8 cellular contexts compared by ENCODE assay signal in genomic region chr9:7976167-7976755, GRCh38.
A peak's percentile ranks its signal among the peaks of the same experiment; 100 is the strongest.
DNase-seq lines count a peak whose midpoint lies in the region; ATAC-seq lines count a peak whose summit lies in the region.

No MANE protein-coding gene starts in this region.

- H3K27me3 Mint-ChIP-seq in activated CD4-positive, alpha-beta memory T cell treated with anti-CD3 and anti-CD28 coated beads for 36 hours: no peaks in the 10 kb centered on the region
- H3K27me3 Mint-ChIP-seq in natural killer cell treated with Interleukin-12 subunit alpha and Interleukin-12 subunit beta and Interleukin-15 and Interleukin-18, amount 100 ng/mL, for 72 hours: peaks cover 4 to 5% of the 10 kb centered on the region in 2 donors

- peak; percentile 3 for DNase-seq in Caki2 (ENCODE audit: low read depth)
- DNase-seq in activated CD4-positive, alpha-beta memory T cell treated with anti-CD3 and anti-CD28 coated beads for 36 hours: peak; percentile 64
- DNase-seq in natural killer cell treated with Interleukin-12 subunit alpha and Interleukin-12 subunit beta and Interleukin-15 and Interleukin-18, amount 100 ng/mL, for 72 hours (ENCODE audit: low spot score): peak; percentile 85
- DNase-seq in D341Med (ENCODE audit: low spot score): no peak
- no peak for DNase-seq in NCI-H2227 (lab: John Stamatoyannopoulos, UW; ENCODE audit: unreplicated experiment)
- no peak for DNase-seq in NCI-H1092 (lab: John Stamatoyannopoulos, UW)

- intact Hi-C loops in activated CD4-positive, alpha-beta memory T cell treated with anti-CD3 and anti-CD28 coated beads for 36 hours (cut with micrococcal nuclease): loop anchor here (1.0 to 2.0 kb wide), 7 partner anchors 41 to 453 kb away; partner anchors contain the start of gene DMAC1

- CTCF ChIA-PET in activated CD4-positive, alpha-beta memory T cell treated with anti-CD3 and anti-CD28 coated beads for 36 hours (lab: Charles Lee): no interaction called here

- peak overlapping the region; percentile 26 for H3K4me3 Mint-ChIP-seq in activated CD4-positive, alpha-beta memory T cell treated with anti-CD3 and anti-CD28 coated beads for 36 hours
- peak overlapping the region; percentile 67 for H3K4me3 Mint-ChIP-seq in natural killer cell treated with Interleukin-12 subunit alpha and Interleukin-12 subunit beta and Interleukin-15 and Interleukin-18, amount 100 ng/mL, for 72 hours

- no peaks in the 10 kb centered on the region for H3K9me3 Mint-ChIP-seq in activated CD4-positive, alpha-beta memory T cell treated with anti-CD3 and anti-CD28 coated beads for 36 hours
- no peaks in the 10 kb centered on the region for H3K9me3 Mint-ChIP-seq in natural killer cell treated with Interleukin-12 subunit alpha and Interleukin-12 subunit beta and Interleukin-15 and Interleukin-18, amount 100 ng/mL, for 72 hours

- H3K36me3 Mint-ChIP-seq in activated CD4-positive, alpha-beta memory T cell treated with anti-CD3 and anti-CD28 coated beads for 36 hours: no peaks in the 10 kb centered on the region
- no peaks in the 10 kb centered on the region for H3K36me3 Mint-ChIP-seq in natural killer cell treated with Interleukin-12 subunit alpha and Interleukin-12 subunit beta and Interleukin-15 and Interleukin-18, amount 100 ng/mL, for 72 hours

- in situ Hi-C loops in Caki2 (cut with HindIII; ENCODE audit: low pct_unique_long_range_greater_than_20kb, low sequenced_read_pairs): no loop called here

- POLR2A ChIA-PET in activated CD4-positive, alpha-beta memory T cell treated with anti-CD3 and anti-CD28 coated beads for 36 hours (lab: Charles Lee): no interaction called here

- peaks cover 63% of the 10 kb centered on the region for H3K4me1 Mint-ChIP-seq in activated CD4-positive, alpha-beta memory T cell treated with anti-CD3 and anti-CD28 coated beads for 36 hours (ENCODE audit: low read depth)
- H3K4me1 Mint-ChIP-seq in natural killer cell treated with Interleukin-12 subunit alpha and Interleukin-12 subunit beta and Interleukin-15 and Interleukin-18, amount 100 ng/mL, for 72 hours (ENCODE audit: low read depth in 2 of 2): peaks cover 42 to 70% of the 10 kb centered on the region in 2 donors

- ATAC-seq in GM21367 (IDR thresholded peaks at IDR 0.05; ENCODE audit: unreplicated experiment): peak; percentile 98
- ATAC-seq in HG03575 (IDR thresholded peaks at IDR 0.05; ENCODE audit: extremely low read depth, insufficient number of reproducible peaks, low FRiP score, unreplicated experiment): peak; percentile 98
- peak; percentile 98 to 99 for ATAC-seq in natural killer cell treated with Interleukin-12 subunit alpha and Interleukin-12 subunit beta and Interleukin-15 and Interleukin-18, amount 100 ng/mL, for 72 hours

- H3K27ac Mint-ChIP-seq in activated CD4-positive, alpha-beta memory T cell treated with anti-CD3 and anti-CD28 coated beads for 36 hours: peak overlapping the region; percentile 84
- H3K27ac Mint-ChIP-seq in natural killer cell treated with Interleukin-12 subunit alpha and Interleukin-12 subunit beta and Interleukin-15 and Interleukin-18, amount 100 ng/mL, for 72 hours: peak overlapping the region; percentile 71 to 90

Comparison
In these comparisons a context has a peak if more than half of its experiments do, and no peak if none do; other contexts are left out.
1. DNase-seq: peak in Caki2 (single experiment), activated CD4-positive, alpha-beta memory T cell treated with anti-CD3 and anti-CD28 coated beads for 36 hours (single experiment) and natural killer cell treated with Interleukin-12 subunit alpha and Interleukin-12 subunit beta and Interleukin-15 and Interleukin-18, amount 100 ng/mL, for 72 hours (single experiment); none in D341Med (single experiment), NCI-H2227 (single experiment) and NCI-H1092 (single experiment).
2. Peak in every context shown above with its lines, with median percentiles within 50 percentile points of each other: ATAC-seq.